Comparison of ENCODE assay signal across 20 cellular contexts in the genomic region with DNA sequence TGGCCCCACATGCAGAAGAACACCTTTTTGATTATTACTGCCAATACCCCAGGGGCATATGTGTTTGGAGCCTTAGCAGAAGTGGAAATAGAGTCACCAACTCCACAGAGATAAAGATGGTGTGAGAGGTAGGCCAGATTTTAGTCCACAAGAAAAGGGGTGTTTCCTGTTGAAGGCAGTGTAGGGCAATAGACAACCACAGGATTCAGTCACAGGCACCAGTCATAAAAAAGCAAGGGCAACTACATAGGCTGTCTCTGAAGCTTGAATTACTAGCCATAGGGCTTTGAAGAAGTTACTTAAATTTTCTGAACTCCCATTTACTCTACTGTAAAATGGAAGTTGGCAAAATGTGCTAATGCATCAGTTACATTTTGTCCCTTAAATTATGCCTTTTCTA. TPM values are rescaled to one million over a fixed set of nuclear protein-coding genes. Genes with fewer than 3 reads are reported as not detected.
A peak's percentile ranks its signal among the peaks of the same experiment; 100 is the strongest.
DNase-seq lines count a peak whose midpoint lies in the region; ATAC-seq and TF ChIP-seq lines count a peak whose summit lies in the region.
"Had no signal": no experiment of that assay in that cellular context is flagged by ENCODE, and none has a peak within 500 bp of the region (broad histone marks: within the 10 kb centered on the region; RNA-seq: fewer than 3 reads in every experiment).

No MANE protein-coding gene starts in this region.

- H3K36me3 Mint-ChIP-seq in activated T-helper 17 cell treated with anti-CD3 and anti-CD28 coated beads, Interleukin-2, amount 50 U/mL, for 72 hours (ENCODE audit: low read depth): peaks cover 62% of the 10 kb centered on the region

- H3K27ac Mint-ChIP-seq in stimulated activated naive CD8-positive, alpha-beta T cell treated with anti-CD3 and anti-CD28 coated beads, Interleukin-15, amount 100 ng/mL, for 72 hours: no peak overlapping the region
- H3K27ac Mint-ChIP-seq in activated T-helper 17 cell treated with anti-CD3 and anti-CD28 coated beads, Interleukin-2, amount 50 U/mL, for 72 hours: no peak overlapping the region

- H3K4me3 ChIP-seq in Loucy (ENCODE audit: low read length, poor library complexity, severe bottlenecking): no peak overlapping the region
- no peak overlapping the region for H3K4me3 ChIP-seq in body of pancreas
- no peak overlapping the region for H3K4me3 ChIP-seq in HAP-1
- H3K4me3 ChIP-seq: GM12878, GM23248 had no signal

- H3K27me3 ChIP-seq in Loucy (ENCODE audit: insufficient read depth, low read length, poor library complexity, severe bottlenecking): no peaks in the 10 kb centered on the region
- H3K27me3 ChIP-seq in body of pancreas: no peaks in the 10 kb centered on the region
- H3K27me3 ChIP-seq in HAP-1 (ENCODE audit: low read depth): no peaks in the 10 kb centered on the region
- H3K27me3 ChIP-seq: BE2C had no signal

- H3K9me3 ChIP-seq in Loucy (ENCODE audit: insufficient read depth, low read depth, low read length) (no peaks in the 10 kb centered on the region; the same call in 1 of the 2 replicates), body of pancreas (no peaks in the 10 kb centered on the region), HAP-1 (no peaks in the 10 kb centered on the region)
- H3K9me3 ChIP-seq: BE2C had no signal

- H3K27me3 Mint-ChIP-seq in stimulated activated naive CD8-positive, alpha-beta T cell treated with anti-CD3 and anti-CD28 coated beads, Interleukin-15, amount 100 ng/mL, for 72 hours: no peaks in the 10 kb centered on the region
- H3K27me3 Mint-ChIP-seq in activated T-helper 17 cell treated with anti-CD3 and anti-CD28 coated beads, Interleukin-2, amount 50 U/mL, for 72 hours: no peaks in the 10 kb centered on the region
- H3K27me3 Mint-ChIP-seq: CD4-positive, alpha-beta T cell had no signal

- peak; percentile 66 for ATAC-seq in stimulated activated naive CD8-positive, alpha-beta T cell treated with anti-CD3 and anti-CD28 coated beads, Interleukin-15, amount 100 ng/mL, for 72 hours
- no peak for ATAC-seq in stimulated activated naive CD8-positive, alpha-beta T cell treated with anti-CD3 and anti-CD28 coated beads, Interleukin-15, Interleukin-2, amounts not matched to agents 100 U/mL and 50 U/mL, for 24 hours
- ATAC-seq in activated T-helper 17 cell treated with anti-CD3 and anti-CD28 coated beads, Interleukin-2, amount 50 U/mL, for 72 hours (replicated peaks): peak; percentile 39
- ATAC-seq in body of pancreas: no peak
- ATAC-seq: GM12878 had no signal

- H3K4me2 ChIP-seq in Loucy (ENCODE audit: low read depth, low read length, poor library complexity, severe bottlenecking): peak overlapping the region; percentile 15

- H4K20me1 ChIP-seq in Loucy (ENCODE audit: insufficient read depth, low read length, poor library complexity, severe bottlenecking): no peaks in the 10 kb centered on the region

- no peak overlapping the region for H3K27ac ChIP-seq in body of pancreas
- H3K27ac ChIP-seq: GM23248 had no signal

- in situ Hi-C loops in HAP-1 (cut with MboI; ENCODE audit: low sequenced_read_pairs): no loop called here

- no peak overlapping the region for H3K4me3 Mint-ChIP-seq in stimulated activated naive CD8-positive, alpha-beta T cell treated with anti-CD3 and anti-CD28 coated beads, Interleukin-15, amount 100 ng/mL, for 72 hours
- H3K4me3 Mint-ChIP-seq in activated T-helper 17 cell treated with anti-CD3 and anti-CD28 coated beads, Interleukin-2, amount 50 U/mL, for 72 hours: no peak overlapping the region
- H3K4me3 Mint-ChIP-seq: CD4-positive, alpha-beta T cell had no signal

- no peak for TF ChIP-seq CTCF in Loucy (conservative IDR thresholded peaks at IDR 0.05; ENCODE audit: low read length)
- no peak for TF ChIP-seq CTCF in body of pancreas (IDR thresholded peaks at IDR 0.05)

- H3K36me3 ChIP-seq in Loucy (ENCODE audit: insufficient read depth, low read length): no peaks in the 10 kb centered on the region
- peaks cover 0 to 19% of the 10 kb centered on the region in 2 donors for H3K36me3 ChIP-seq in body of pancreas (replicated peaks in 1 of 2; ENCODE audit: insufficient read depth in 1 of 2, low read depth in 2 of 2)
- no peaks in the 10 kb centered on the region for H3K36me3 ChIP-seq in HAP-1 (replicated peaks)
- H3K36me3 ChIP-seq: BE2C had no signal

- no peaks in the 10 kb centered on the region for H3F3A ChIP-seq in Loucy (ENCODE audit: low read depth)

- H3K4me1 Mint-ChIP-seq in stimulated activated naive CD8-positive, alpha-beta T cell treated with anti-CD3 and anti-CD28 coated beads, Interleukin-15, amount 100 ng/mL, for 72 hours: peaks cover 20% of the 10 kb centered on the region
- H3K4me1 Mint-ChIP-seq in activated T-helper 17 cell treated with anti-CD3 and anti-CD28 coated beads, Interleukin-2, amount 50 U/mL, for 72 hours: peaks cover 17% of the 10 kb centered on the region

- peaks cover 21% of the 10 kb centered on the region for H3K4me1 ChIP-seq in Loucy (ENCODE audit: insufficient read depth, low read length, poor library complexity, severe bottlenecking)
- peaks cover 2% of the 10 kb centered on the region for H3K4me1 ChIP-seq in body of pancreas
- H3K4me1 ChIP-seq in HAP-1: no peaks in the 10 kb centered on the region
- H3K4me1 ChIP-seq: BE2C had no signal

- no peaks in the 10 kb centered on the region for H3K9me2 ChIP-seq in Loucy (replicated peaks; ENCODE audit: low read depth, low read length)

- H3K79me2 ChIP-seq in Loucy (ENCODE audit: insufficient read depth, low read length): no peaks in the 10 kb centered on the region

- no peaks in the 10 kb centered on the region for H3K9me3 Mint-ChIP-seq in stimulated activated naive CD8-positive, alpha-beta T cell treated with anti-CD3 and anti-CD28 coated beads, Interleukin-15, amount 100 ng/mL, for 72 hours
- H3K9me3 Mint-ChIP-seq in activated T-helper 17 cell treated with anti-CD3 and anti-CD28 coated beads, Interleukin-2, amount 50 U/mL, for 72 hours: no peaks in the 10 kb centered on the region
- H3K9me3 Mint-ChIP-seq: CD4-positive, alpha-beta T cell had no signal

- H2AFZ ChIP-seq in Loucy (ENCODE audit: low read length): no peak overlapping the region
- H2AFZ ChIP-seq: GM23248 had no signal

- no peak overlapping the region for H3K9ac ChIP-seq in Loucy (ENCODE audit: low read depth, low read length, poor library complexity, severe bottlenecking)
- H3K9ac ChIP-seq: GM23248 had no signal

- intact Hi-C loops in body of pancreas (cut with DNase I): no loop called here

- TF ChIP-seq POLR2A in body of pancreas (IDR thresholded peaks at IDR 0.05): no peak

- DNase-seq in stimulated activated naive CD8-positive, alpha-beta T cell treated with anti-CD3 and anti-CD28 coated beads, Interleukin-15, amount 100 ng/mL, for 72 hours: no peak
- no peak for DNase-seq in stimulated activated naive CD8-positive, alpha-beta T cell treated with anti-CD3 and anti-CD28 coated beads, Interleukin-15, Interleukin-2, amounts not matched to agents 100 U/mL and 50 U/mL, for 24 hours
- DNase-seq in DMS153 treated with DMSO at 0.1 percent for 48 hours (lab: John Stamatoyannopoulos, UW; ENCODE audit: unreplicated experiment) (no peak), body of pancreas (no peak), HAP-1 (ENCODE audit: low spot score in 2 of 2) (no peak)
- DNase-seq: ACHN; BE2C; C1 segment of cervical spinal cord; CD4-positive, alpha-beta T cell; DMS153; DMS79 treated with DMSO at 0.1 percent for 48 hours; EL; GM23248; HCEC 1CT had no signal

RNA-seq across cellular contexts. Expression of gene ERP27, which starts 18.9 kb away (rescaled TPM):
- total RNA-seq in activated T-helper 17 cell treated with anti-CD3 and anti-CD28 coated beads, Interleukin-2, amount 50 U/mL, for 72 hours: 1 to 10 TPM; 5.2 to 9.4 TPM
- 100 to 1,000 TPM in 1 of 2 donors, 10 to 100 TPM in 1; 79.1 to 131 TPM for total RNA-seq in body of pancreas
- total RNA-seq: G401, GM23248, H4 had no signal

RNA-seq across cellular contexts. Expression of gene MGP, which starts 33.8 kb away (rescaled TPM):
- total RNA-seq in activated T-helper 17 cell treated with anti-CD3 and anti-CD28 coated beads, Interleukin-2, amount 50 U/mL, for 72 hours: under 1 TPM in 1 of 2 donors, not detected in 1; 0.74 TPM
- total RNA-seq in body of pancreas: 100 to 1,000 TPM; 162 to 228 TPM
- total RNA-seq: G401 had no signal

RNA-seq across cellular contexts. Expression of gene ARHGDIB, which starts 41.9 kb away (rescaled TPM):
- total RNA-seq in activated T-helper 17 cell treated with anti-CD3 and anti-CD28 coated beads, Interleukin-2, amount 50 U/mL, for 72 hours: 100 to 1,000 TPM; 691 to 930 TPM
- total RNA-seq in body of pancreas: 10 to 100 TPM; 19.8 to 36.6 TPM
- total RNA-seq: G401 had no signal

RNA-seq across cellular contexts. Expression of gene PDE6H, which starts 53.4 kb away (rescaled TPM):
- not detected for total RNA-seq in activated T-helper 17 cell treated with anti-CD3 and anti-CD28 coated beads, Interleukin-2, amount 50 U/mL, for 72 hours
- total RNA-seq in body of pancreas: not detected
- total RNA-seq: CD4-positive, alpha-beta T cell; G401; GM12878; GM23248; H4; HT-29 had no signal

Comparison
In these comparisons a context has a peak if more than half of its experiments do, and no peak if none do; other contexts are left out.
1. ATAC-seq: peak in stimulated activated naive CD8-positive, alpha-beta T cell treated with anti-CD3 and anti-CD28 coated beads, Interleukin-15, amount 100 ng/mL, for 72 hours (single experiment) and activated T-helper 17 cell treated with anti-CD3 and anti-CD28 coated beads, Interleukin-2, amount 50 U/mL, for 72 hours (single experiment); none in stimulated activated naive CD8-positive, alpha-beta T cell treated with anti-CD3 and anti-CD28 coated beads, Interleukin-15, Interleukin-2, amounts not matched to agents 100 U/mL and 50 U/mL, for 24 hours (single experiment) and body of pancreas (single experiment).
2. RNA of gene ERP27, which starts 18.9 kb away (total RNA-seq): 79.1 to 131 TPM in body of pancreas; 5.2 to 9.4 TPM in activated T-helper 17 cell treated with anti-CD3 and anti-CD28 coated beads, Interleukin-2, amount 50 U/mL, for 72 hours; every median in the first group is over 4 times any median in the second.
3. RNA of gene MGP, which starts 33.8 kb away (total RNA-seq): 162 to 228 TPM in body of pancreas; 0.74 TPM in activated T-helper 17 cell treated with anti-CD3 and anti-CD28 coated beads, Interleukin-2, amount 50 U/mL, for 72 hours; every median in the first group is over 10 times any median in the second.
4. RNA of gene ARHGDIB, which starts 41.9 kb away (total RNA-seq): 691 to 930 TPM in activated T-helper 17 cell treated with anti-CD3 and anti-CD28 coated beads, Interleukin-2, amount 50 U/mL, for 72 hours; 19.8 to 36.6 TPM in body of pancreas; every median in the first group is over 10 times any median in the second.